In genomic region chr7:55067748-55068147, GRCh38 we compare ENCODE assay signal across 19 cellular contexts. TPM values are rescaled to one million over a fixed set of nuclear protein-coding genes. Genes with fewer than 3 reads are reported as not detected.
"Had no signal": no experiment of that assay in that cellular context is flagged by ENCODE, and none has a peak within 500 bp of the region (broad histone marks: within the 10 kb centered on the region; RNA-seq: fewer than 3 reads in every experiment).

No MANE protein-coding gene starts in this region.

- H3K36me3 ChIP-seq: left lung, prostate gland, right atrium auricular region, suprapubic skin, transverse colon had no signal

- DNase-seq: activated CD4-positive, alpha-beta T cell treated with anti-CD3 and anti-CD28 coated beads, Interleukin-2, amount 10 ng/mL, durations not matched to agents 24 days and 14 days; activated CD8-positive, alpha-beta T cell treated with anti-CD3 and anti-CD28 coated beads for 36 hours; activated naive CD4-positive, alpha-beta T cell treated with Interleukin-2 at 50 U/mL for 16 hours; activated T-cell treated with anti-CD3 and anti-CD28 coated beads, Interleukin-2, amount 50 U/mL, for 1 hour; body of pancreas; caudate nucleus; effector memory CD8-positive, alpha-beta T cell; foreskin melanocyte; kidney; left lung; mammary epithelial cell; stimulated activated CD4-positive, alpha-beta T cell treated with anti-CD3 and anti-CD28 coated beads, Interleukin-2, amount 100 ng/mL, for 24 hours; stimulated activated naive CD4-positive, alpha-beta T cell treated with Interleukin-2 at 50 U/mL for 16 hours; transverse colon had no signal

- H3K4me3 ChIP-seq: body of pancreas, left lung, prostate gland, right atrium auricular region, suprapubic skin, transverse colon had no signal

- H3K27ac ChIP-seq: body of pancreas, left lung, prostate gland, right atrium auricular region had no signal

- H3K27me3 ChIP-seq: body of pancreas, left lung, right atrium auricular region, suprapubic skin, transverse colon had no signal

- FAIRE-seq: kidney had no signal

- ATAC-seq: activated CD8-positive, alpha-beta T cell treated with anti-CD3 and anti-CD28 coated beads for 36 hours; body of pancreas; effector memory CD8-positive, alpha-beta T cell; left lung had no signal

- H3K9me3 ChIP-seq: body of pancreas, left lung, prostate gland, right atrium auricular region, suprapubic skin, transverse colon had no signal

RNA-seq across cellular contexts. Expression of gene EGFR, which starts 48.9 kb away (rescaled TPM):
- total RNA-seq: activated CD4-positive, alpha-beta T cell treated with anti-CD3 and anti-CD28 coated beads, Interleukin-2, amount 10 ng/mL, durations not matched to agents 24 days and 14 days; activated CD8-positive, alpha-beta T cell treated with anti-CD3 and anti-CD28 coated beads for 36 hours; activated T-helper 2 cell treated with anti-CD3 and anti-CD28 coated beads, Interferon-gamma antibody, Interleukin-2, Interleukin-4, amounts not matched to agents 10 μg/mL and 5 μg/mL and 100 μg/mL, durations not matched to agents 14 hours and 24 hours and 36 hours; T-helper 1 cell treated with Interleukin-12 subunit alpha and Interleukin-12 subunit beta and Interleukin-4 antibody, amounts not matched to agents 30 ng/mL and 1 ng/mL, for 36 hours had no signal
